Comparison of ENCODE assay signal across 12 cellular contexts in the genomic region with DNA sequence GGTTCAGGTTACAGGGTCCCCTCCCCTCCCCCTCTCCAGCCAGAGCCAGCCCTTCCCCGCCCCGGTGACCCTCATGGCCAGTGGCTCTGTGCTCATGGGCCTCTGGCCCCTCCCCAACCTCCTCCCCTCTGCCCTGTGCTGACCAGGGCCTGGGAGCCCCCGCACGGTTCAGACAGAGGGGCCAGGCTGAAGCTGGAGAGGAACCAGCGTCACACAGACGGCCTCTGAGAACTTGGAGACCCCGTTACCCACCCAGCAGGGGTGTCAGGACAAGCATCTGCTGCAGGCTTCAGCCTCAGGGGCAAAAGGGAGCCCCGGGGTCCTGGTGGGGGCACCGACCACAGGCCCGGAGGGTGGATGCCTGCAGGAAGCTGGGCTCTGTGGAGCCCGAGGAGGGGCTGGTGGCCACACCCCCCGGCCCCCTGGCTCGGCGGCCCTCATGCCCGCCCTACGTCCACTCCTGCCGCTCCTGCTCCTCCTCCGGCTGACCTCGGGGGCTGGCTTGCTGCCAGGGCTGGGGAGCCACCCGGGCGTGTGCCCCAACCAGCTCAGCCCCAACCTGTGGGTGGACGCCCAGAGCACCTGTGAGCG. TPM values are rescaled to one million over a fixed set of nuclear protein-coding genes. Genes with fewer than 3 reads are reported as not detected.
DNase-seq lines count a peak whose midpoint lies in the region; ATAC-seq and TF ChIP-seq lines count a peak whose summit lies in the region.
"Had no signal": no experiment of that assay in that cellular context is flagged by ENCODE, and none has a peak within 500 bp of the region (broad histone marks: within the 10 kb centered on the region; RNA-seq: fewer than 3 reads in every experiment).

A gene with protein sequence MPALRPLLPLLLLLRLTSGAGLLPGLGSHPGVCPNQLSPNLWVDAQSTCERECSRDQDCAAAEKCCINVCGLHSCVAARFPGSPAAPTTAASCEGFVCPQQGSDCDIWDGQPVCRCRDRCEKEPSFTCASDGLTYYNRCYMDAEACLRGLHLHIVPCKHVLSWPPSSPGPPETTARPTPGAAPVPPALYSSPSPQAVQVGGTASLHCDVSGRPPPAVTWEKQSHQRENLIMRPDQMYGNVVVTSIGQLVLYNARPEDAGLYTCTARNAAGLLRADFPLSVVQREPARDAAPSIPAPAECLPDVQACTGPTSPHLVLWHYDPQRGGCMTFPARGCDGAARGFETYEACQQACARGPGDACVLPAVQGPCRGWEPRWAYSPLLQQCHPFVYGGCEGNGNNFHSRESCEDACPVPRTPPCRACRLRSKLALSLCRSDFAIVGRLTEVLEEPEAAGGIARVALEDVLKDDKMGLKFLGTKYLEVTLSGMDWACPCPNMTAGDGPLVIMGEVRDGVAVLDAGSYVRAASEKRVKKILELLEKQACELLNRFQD (plus strand): TSS at position 171 of the 591 bp plus-strand sequence. CDS start 269 bp downstream, at position 440.

- no peaks in the 10 kb centered on the region for H3K27me3 ChIP-seq in neuron (ENCODE audit: insufficient read depth, low read length)

- H3K4me3 Mint-ChIP-seq in glutamatergic neuron (ENCODE audit: unreplicated experiment) = peak within 1 kb of the TSS; percentile 74
- H3K4me3 Mint-ChIP-seq: CD8-positive, alpha-beta T cell had no signal

- H3K36me3 Mint-ChIP-seq in glutamatergic neuron (ENCODE audit: unreplicated experiment) = no peaks in the 10 kb centered on the region

- peaks cover 14% of the 10 kb centered on the region for H3K9me3 Mint-ChIP-seq in glutamatergic neuron (ENCODE audit: unreplicated experiment)
- H3K9me3 Mint-ChIP-seq: CD8-positive, alpha-beta T cell had no signal

- DNase-seq in COLO668 (lab: John Stamatoyannopoulos, UW; ENCODE audit: unreplicated experiment) (peak; percentile 65), NCI-H69 (lab: John Stamatoyannopoulos, UW) (peak; percentile 58), glutamatergic neuron (peak; percentile 71), cortex of kidney (lab: John Stamatoyannopoulos, UW) (no peak), AG08395 (ENCODE audit: low spot score) (no peak)
- DNase-seq: activated effector memory CD4-positive, alpha-beta T cell treated with anti-CD3 and anti-CD28 coated beads, Interleukin-2, amount 50 U/mL, for 16 hours; CD8-positive, alpha-beta T cell; kidney glomerular epithelial cell; NCI-H82 had no signal

- H3K36me3 ChIP-seq in neuron (ENCODE audit: insufficient read depth, low read length) = peaks cover 36% of the 10 kb centered on the region

- peak within 1 kb of the TSS; percentile 99 for H3K27ac Mint-ChIP-seq in glutamatergic neuron (ENCODE audit: unreplicated experiment)
- H3K27ac Mint-ChIP-seq: CD8-positive, alpha-beta T cell had no signal

- TF ChIP-seq CTCF in glutamatergic neuron (IDR thresholded peaks at IDR 0.05; ENCODE audit: partially characterized antibody, unreplicated experiment) = no peak

- peaks cover 20% of the 10 kb centered on the region for H3K27me3 Mint-ChIP-seq in glutamatergic neuron (ENCODE audit: unreplicated experiment)

- H3K9me3 ChIP-seq in neuron (ENCODE audit: low read length) = no peaks in the 10 kb centered on the region

- H3K4me1 ChIP-seq in neuron (ENCODE audit: insufficient read depth, low read length) = peaks cover 47% of the 10 kb centered on the region

- peak within 1 kb of the TSS; percentile 29 for H3K4me3 ChIP-seq in neuron (ENCODE audit: low read length)

- ATAC-seq in GM21447 (IDR thresholded peaks at IDR 0.05; ENCODE audit: unreplicated experiment) = no peak
- ATAC-seq in HG03135 (IDR thresholded peaks at IDR 0.05; ENCODE audit: unreplicated experiment) = no peak
- ATAC-seq: CD8-positive, alpha-beta T cell had no signal

- peaks cover 12% of the 10 kb centered on the region for H3K4me1 Mint-ChIP-seq in glutamatergic neuron (ENCODE audit: low read depth, unreplicated experiment)

- H2AFZ ChIP-seq in neuron (ENCODE audit: low read depth, low read length) = no peak within 1 kb of the TSS

RNA-seq across cellular contexts. Expression of the gene that starts here (rescaled TPM):
- total RNA-seq in glutamatergic neuron (ENCODE audit: unreplicated experiment) = 61.9 TPM

Comparison
In these comparisons a context has a peak if more than half of its experiments do, and no peak if none do; other contexts are left out.
1. DNase-seq: peak in COLO668 (single experiment), NCI-H69 (single experiment) and glutamatergic neuron (single experiment); none in cortex of kidney (single experiment) and AG08395 (single experiment).